ENCODE assay signal across 8 cellular contexts in the genomic region with DNA sequence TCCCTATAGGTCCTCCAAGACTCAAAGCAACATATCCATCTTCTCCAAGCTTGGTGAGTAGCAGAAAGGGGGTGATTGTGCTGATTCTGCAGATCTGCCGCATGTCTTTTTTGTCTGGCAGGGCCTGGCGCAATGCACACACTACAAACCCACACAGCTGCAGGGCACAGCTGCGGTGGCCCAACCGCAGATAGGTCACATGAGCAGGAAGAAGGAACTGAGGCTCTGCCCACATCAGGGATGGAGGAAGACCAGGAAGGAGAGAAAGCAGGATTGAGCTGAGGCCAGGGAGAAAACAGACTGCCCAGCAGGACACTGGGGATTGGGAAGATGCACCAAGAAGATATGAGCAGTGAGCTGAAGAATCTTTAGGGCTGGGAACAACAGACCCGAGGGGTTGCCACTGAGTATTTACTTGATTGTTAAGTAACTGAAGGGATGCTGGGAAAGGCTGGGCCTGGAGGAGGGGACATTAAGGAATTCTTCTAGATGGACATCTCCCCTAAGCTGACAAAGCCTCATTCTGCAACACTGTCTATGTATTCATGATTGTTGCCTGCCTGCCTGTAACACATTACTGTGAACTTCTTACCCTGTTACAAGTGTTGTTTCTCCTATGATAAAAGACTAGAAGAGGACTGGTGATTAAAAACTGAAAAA.
DNase-seq lines count a peak whose midpoint lies in the region; ATAC-seq and TF ChIP-seq lines count a peak whose summit lies in the region.

No MANE protein-coding gene starts in this region.

- H3K4me1 ChIP-seq in adipocyte (ENCODE audit: control insufficient read depth, insufficient read depth, low read length) = peaks cover 41% of the 10 kb centered on the region
- H3K4me1 ChIP-seq in right lobe of liver = peaks cover 0 to 76% (median 32%) of the 10 kb centered on the region in 4 donors
- peaks cover 8 to 43% (median 26%) of the 10 kb centered on the region in 4 donors for H3K4me1 ChIP-seq in stomach

- H3K9me3 ChIP-seq in adipocyte (ENCODE audit: control insufficient read depth, low read length) = no peaks in the 10 kb centered on the region
- H3K9me3 ChIP-seq in right lobe of liver = no peaks in the 10 kb centered on the region
- H3K9me3 ChIP-seq in stomach = no peaks in the 10 kb centered on the region

- H3K27ac ChIP-seq in right lobe of liver (peak overlapping the region; percentile 10 to 76 (median 35)), stomach (no peak overlapping the region)

- no peaks in the 10 kb centered on the region for H3K27me3 ChIP-seq in adipocyte (replicated peaks; ENCODE audit: control insufficient read depth, insufficient read depth, low read length)
- no peaks in the 10 kb centered on the region for H3K27me3 ChIP-seq in right lobe of liver
- H3K27me3 ChIP-seq in stomach = no peaks in the 10 kb centered on the region

- no peak for TF ChIP-seq POLR2A in right lobe of liver (IDR thresholded peaks at IDR 0.05)
- TF ChIP-seq POLR2A in stomach (IDR thresholded peaks at IDR 0.05) = no peak

- DNase-seq in A172 (ENCODE audit: low spot score) (peak; percentile 86), HT1080 (ENCODE audit: low read depth) (peak; percentile 50), adipocyte (ENCODE audit: low read depth) (no peak), right lobe of liver (peak in 1 of 3 donors; percentile 46), NCI-H1930 (lab: John Stamatoyannopoulos, UW) (no peak), stomach (no peak)
- no peak for DNase-seq in stimulated activated CD4-positive, alpha-beta T cell treated with anti-CD3 and anti-CD28 coated beads, Interleukin-4, amount 100 ng/mL, for 1 hour

- TF ChIP-seq CTCF in right lobe of liver (IDR thresholded peaks at IDR 0.05) = no peak
- no peak for TF ChIP-seq CTCF in stomach (IDR thresholded peaks at IDR 0.05)

- H3K4me3 ChIP-seq in adipocyte (ENCODE audit: low read length) (no peak overlapping the region), right lobe of liver (no peak overlapping the region), stomach (no peak overlapping the region)

- peak overlapping the region; percentile 55 for H3K9ac ChIP-seq in adipocyte (ENCODE audit: low read length)

- ATAC-seq in right lobe of liver (peak; percentile 7 to 37 (median 22)), HG02571 (IDR thresholded peaks at IDR 0.05; ENCODE audit: unreplicated experiment) (no peak)

- H3K36me3 ChIP-seq in adipocyte (ENCODE audit: control insufficient read depth, insufficient read depth, low read length, severe bottlenecking) (no peaks in the 10 kb centered on the region), right lobe of liver (no peaks in the 10 kb centered on the region), stomach (no peaks in the 10 kb centered on the region)

- intact Hi-C loops in right lobe of liver (cut with DNase I) (no loop called here), stomach (cut with DNase I; ENCODE audit: low total_unique reads) (no loop called here)

- 5% methylated on average over 4 of the region's 5 CpGs for WGBS in right lobe of liver (ENCODE audit: insufficient coverage, low coverage, low lambda C conversion rate, missing lambda C conversion rate)
- WGBS in stomach, 5 donors = 40 to 59% (median 48%) methylated on average over 5 of the region's 5 CpGs

- no peak for TF ChIP-seq EP300 in stomach (IDR thresholded peaks at IDR 0.05)

Comparison
In these comparisons a context has a peak if more than half of its experiments do, and no peak if none do; other contexts are left out.
1. DNase-seq: peak in A172 (single experiment) and HT1080 (single experiment); none in adipocyte (single experiment), NCI-H1930 (0 of 2), stimulated activated CD4-positive, alpha-beta T cell treated with anti-CD3 and anti-CD28 coated beads, Interleukin-4, amount 100 ng/mL, for 1 hour (single experiment) and stomach (single experiment).
2. H3K27ac ChIP-seq: peak in right lobe of liver (3 of 3); none in stomach (0 of 5).